Comparison of ENCODE assay signal across 8 cellular contexts in the genomic region with DNA sequence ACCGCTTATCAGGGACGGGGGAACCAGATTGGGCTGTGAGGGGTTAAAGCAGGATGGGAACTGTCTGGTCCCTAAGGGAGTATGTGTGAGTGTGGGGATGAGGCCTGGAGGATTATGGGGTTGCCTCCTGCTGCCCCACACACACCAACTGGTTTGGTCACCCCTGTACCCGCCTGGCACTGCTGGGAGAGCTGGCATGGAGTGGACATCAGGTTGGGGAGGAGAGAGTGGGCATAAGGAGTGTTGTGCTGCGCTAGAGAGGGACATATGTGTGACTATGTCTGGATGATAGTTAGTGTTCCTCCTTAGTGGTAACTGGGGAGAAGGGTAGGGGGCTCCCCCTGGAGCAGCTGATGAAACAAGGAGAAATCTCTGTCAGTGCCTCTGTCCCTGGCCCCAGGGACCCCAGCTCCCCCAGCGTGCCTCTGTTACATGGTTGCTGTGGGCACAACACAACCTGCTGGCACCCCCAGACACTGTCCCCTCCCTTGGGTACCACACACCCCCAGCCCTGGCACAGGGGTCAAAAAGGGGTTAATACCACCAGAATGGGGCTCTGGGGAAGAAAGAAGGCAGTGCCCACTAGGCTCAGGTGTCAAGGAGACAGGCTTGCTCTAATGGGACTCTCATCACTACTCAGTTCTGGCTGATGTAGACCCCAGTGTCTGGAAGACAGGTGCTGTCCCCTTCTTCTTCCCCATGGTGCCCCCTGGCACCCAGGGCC. TPM values are rescaled to one million over a fixed set of nuclear protein-coding genes. Genes with fewer than 3 reads are reported as not detected.
DNase-seq lines count a peak whose midpoint lies in the region; ATAC-seq and TF ChIP-seq lines count a peak whose summit lies in the region.

No MANE protein-coding gene starts in this region.

- no peak for ATAC-seq in SK-N-SH treated with all-trans-retinoic acid at 6 μM for 48 hours
- ATAC-seq in left colon: no peak
- no peak for ATAC-seq in thoracic aorta (ENCODE audit: insufficient number of reproducible peaks, low FRiP score, low read depth)
- no peak for ATAC-seq in GM18505 (IDR thresholded peaks at IDR 0.05; ENCODE audit: unreplicated experiment)

- peaks cover 37% of the 10 kb centered on the region for H3K79me2 ChIP-seq in SK-N-SH (ENCODE audit: insufficient read depth)

- no peaks in the 10 kb centered on the region for H3K27me3 ChIP-seq in SK-N-SH (ENCODE audit: insufficient read depth)
- no peaks in the 10 kb centered on the region for H3K27me3 ChIP-seq in ascending aorta
- H3K27me3 ChIP-seq in thoracic aorta (replicated peaks; ENCODE audit: insufficient read depth): no peaks in the 10 kb centered on the region

- 48% methylated on average over 5 of the region's 5 CpGs for WGBS in SK-N-SH (ENCODE audit: low lambda C conversion rate)

- H3K27ac ChIP-seq in SK-N-SH (ENCODE audit: low read depth in 2 of 2, low read length in 1 of 2) (peak overlapping the region; percentile 72 to 96; a peak in 3 of 4 replicates), ascending aorta (peak overlapping the region; percentile 97 to 98), thoracic aorta (peak overlapping the region; percentile 92 to 99)

- TF ChIP-seq CTCF in SK-N-SH (IDR thresholded peaks at IDR 0.05) (no peak), ascending aorta (IDR thresholded peaks at IDR 0.05) (no peak), thoracic aorta (IDR thresholded peaks at IDR 0.05) (no peak)

- peak overlapping the region; percentile 100 for H3K4me2 ChIP-seq in SK-N-SH

- intact Hi-C loops in ascending aorta (cut with DNase I) (loop anchor here (5.0 kb wide), 3 partner anchors 133 to 958 kb away; partner anchors contain the start of genes ATP8B2 and SLC50A1), left colon (cut with DNase I, micrococcal nuclease) (no loop called here)

- CTCF ChIA-PET in SK-N-SH (lab: Yijun Ruan, JAX): interaction anchor here (0.7 to 14.0 kb wide), 13 partner anchors 10 to 163 kb away, joined by 3 to 640 read pairs (median 5); partner anchors contain the start of genes ADAM15, CKS1B, FLAD1 and LENEP

- no peaks in the 10 kb centered on the region for H3K9me3 ChIP-seq in SK-N-SH
- no peaks in the 10 kb centered on the region for H3K9me3 ChIP-seq in ascending aorta
- H3K9me3 ChIP-seq in thoracic aorta: no peaks in the 10 kb centered on the region

- TF ChIP-seq POLR2A in GM18505 (IDR thresholded peaks at IDR 0.05; ENCODE audit: borderline replicate concordance, extremely low read depth, insufficient read depth, insufficient read length): no peak

- TF ChIP-seq EP300 in SK-N-SH (IDR thresholded peaks at IDR 0.05; ENCODE audit: borderline replicate concordance in 1 of 2, low read depth in 1 of 2, low read length in 1 of 2): no peak

- H3K9ac ChIP-seq in SK-N-SH: peak overlapping the region; percentile 86; the same call in 1 of the 2 replicates

- H3K4me1 ChIP-seq in SK-N-SH (ENCODE audit: control insufficient read depth in 1 of 2, insufficient read depth in 2 of 2, low read depth in 1 of 2, low read length in 1 of 2) (peaks cover 15 to 26% of the 10 kb centered on the region in 2 experiments), ascending aorta (peaks cover 21 to 52% of the 10 kb centered on the region in 2 donors), thoracic aorta (ENCODE audit: control insufficient read depth in 1 of 2, low read depth in 2 of 2) (peaks cover 52 to 57% of the 10 kb centered on the region in 2 donors)

- H3K4me3 ChIP-seq in SK-N-SH (ENCODE audit: low read depth in 2 of 2, low read length in 1 of 2): peak overlapping the region; percentile 79 to 95
- H3K4me3 ChIP-seq in ascending aorta: peak overlapping the region; percentile 92 to 94
- peak overlapping the region; percentile 99 for H3K4me3 ChIP-seq in thoracic aorta

- no peak for DNase-seq in SK-N-SH
- DNase-seq in ascending aorta (ENCODE audit: low spot score in 2 of 2): no peak
- peak; percentile 34 to 48 for DNase-seq in left colon
- no peak for DNase-seq in thoracic aorta (ENCODE audit: low spot score)
- DNase-seq in putamen (ENCODE audit: low spot score): no peak
- no peak for DNase-seq in middle frontal gyrus (ENCODE audit: extremely low spot score, low spot score)

- peaks cover 22% of the 10 kb centered on the region for H3F3A ChIP-seq in SK-N-SH (replicated peaks; ENCODE audit: insufficient read depth)

- no peak for TF ChIP-seq RAD21 in SK-N-SH (IDR thresholded peaks at IDR 0.05; ENCODE audit: low read length)

- peak overlapping the region; percentile 59; the same call in 1 of the 2 replicates for H2AFZ ChIP-seq in SK-N-SH (ENCODE audit: low read depth)

- no peaks in the 10 kb centered on the region for H3K9me2 ChIP-seq in SK-N-SH

- H3K36me3 ChIP-seq in SK-N-SH (replicated peaks in 1 of 2; ENCODE audit: control insufficient read depth in 1 of 2, insufficient read depth in 2 of 2, low read length in 1 of 2) (peaks cover 0 to 5% of the 10 kb centered on the region in 2 experiments), ascending aorta (no peaks in the 10 kb centered on the region), thoracic aorta (no peaks in the 10 kb centered on the region)

- peaks cover 3% of the 10 kb centered on the region; the same call in 1 of the 2 replicates for H4K20me1 ChIP-seq in SK-N-SH (ENCODE audit: insufficient read depth)

- POLR2A ChIA-PET in SK-N-SH (lab: Yijun Ruan, JAX): interaction anchor here (1.3 to 1.7 kb wide), 3 partner anchors 13 to 37 kb away, joined by 4 to 5 read pairs (median 5); no protein-coding TSS in a partner anchor

TF ChIP-seq in SK-N-SH, 30 proteins besides CTCF, POLR2A, EP300 and RAD21 (continues in another document):
- TF ChIP-seq GABPA (IDR thresholded peaks at IDR 0.05; ENCODE audit: low read depth): no peak
- no peak for TF ChIP-seq TAF1 (IDR thresholded peaks at IDR 0.05; ENCODE audit: borderline replicate concordance, low read depth, low read length)
- no peak for TF ChIP-seq RFX5 (IDR thresholded peaks at IDR 0.05; ENCODE audit: low read length)
- TF ChIP-seq, protein P1, sequence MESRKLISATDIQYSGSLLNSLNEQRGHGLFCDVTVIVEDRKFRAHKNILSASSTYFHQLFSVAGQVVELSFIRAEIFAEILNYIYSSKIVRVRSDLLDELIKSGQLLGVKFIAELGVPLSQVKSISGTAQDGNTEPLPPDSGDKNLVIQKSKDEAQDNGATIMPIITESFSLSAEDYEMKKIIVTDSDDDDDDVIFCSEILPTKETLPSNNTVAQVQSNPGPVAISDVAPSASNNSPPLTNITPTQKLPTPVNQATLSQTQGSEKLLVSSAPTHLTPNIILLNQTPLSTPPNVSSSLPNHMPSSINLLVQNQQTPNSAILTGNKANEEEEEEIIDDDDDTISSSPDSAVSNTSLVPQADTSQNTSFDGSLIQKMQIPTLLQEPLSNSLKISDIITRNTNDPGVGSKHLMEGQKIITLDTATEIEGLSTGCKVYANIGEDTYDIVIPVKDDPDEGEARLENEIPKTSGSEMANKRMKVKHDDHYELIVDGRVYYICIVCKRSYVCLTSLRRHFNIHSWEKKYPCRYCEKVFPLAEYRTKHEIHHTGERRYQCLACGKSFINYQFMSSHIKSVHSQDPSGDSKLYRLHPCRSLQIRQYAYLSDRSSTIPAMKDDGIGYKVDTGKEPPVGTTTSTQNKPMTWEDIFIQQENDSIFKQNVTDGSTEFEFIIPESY (IDR thresholded peaks at IDR 0.05; ENCODE audit: borderline replicate concordance, low read depth): no peak

TF ChIP-seq in SK-N-SH treated with all-trans-retinoic acid at 6 μM for 48 hours, 23 proteins besides CTCF, POLR2A, EP300 and RAD21:
- TF ChIP-seq SNAI2 (CRISPR knock-in tag; IDR thresholded peaks at IDR 0.05): no peak
- no peak for TF ChIP-seq ISL1 (CRISPR knock-in tag; IDR thresholded peaks at IDR 0.05)
- TF ChIP-seq GLIS3 (CRISPR knock-in tag; IDR thresholded peaks at IDR 0.05): no peak
- TF ChIP-seq PATZ1 (CRISPR knock-in tag; IDR thresholded peaks at IDR 0.05; ENCODE audit: borderline replicate concordance): no peak

RNA-seq across cellular contexts. Expression of gene ZBTB7B, which starts 1.9 kb away (rescaled TPM):
- polyA plus RNA-seq in SK-N-SH (2012; rRNA removed): 15.7 and 22.1 TPM in 2 replicates
- polyA plus RNA-seq in SK-N-SH (2012; cell fraction: cytosol; rRNA removed): 5.6 and 9.5 TPM in 2 replicates
- 51.6 and 52.3 TPM in 2 replicates for polyA plus RNA-seq in SK-N-SH (2012; cell fraction: nucleus; rRNA removed)
- 83.1 TPM for total RNA-seq in ascending aorta
- total RNA-seq in left colon: 100 to 1,000 TPM; 248 to 326 TPM
- 10 to 100 TPM; 35.3 to 66.3 TPM for total RNA-seq in thoracic aorta

RNA-seq across cellular contexts. Expression of gene LENEP, which starts 11.1 kb away (rescaled TPM):
- polyA plus RNA-seq in SK-N-SH (2012; rRNA removed): 0.26 TPM in 1 of 2 replicates, not detected in the other
- not detected in 2 replicates for polyA plus RNA-seq in SK-N-SH (2012; cell fraction: cytosol; rRNA removed)
- polyA plus RNA-seq in SK-N-SH (2012; cell fraction: nucleus; rRNA removed): 0.13 and 0.40 TPM in 2 replicates
- total RNA-seq in ascending aorta (not detected), left colon (under 1 TPM in 1 of 2 donors, not detected in 1; 0.52 TPM), thoracic aorta (not detected)

RNA-seq across cellular contexts. Expression of gene FLAD1, which starts 21.4 kb away (rescaled TPM):
- polyA plus RNA-seq in SK-N-SH (2012; rRNA removed): 50.8 and 56.2 TPM in 2 replicates
- 21.8 and 32.1 TPM in 2 replicates for polyA plus RNA-seq in SK-N-SH (2012; cell fraction: cytosol; rRNA removed)
- polyA plus RNA-seq in SK-N-SH (2012; cell fraction: nucleus; rRNA removed): 130 and 147 TPM in 2 replicates
- total RNA-seq in ascending aorta (31.2 TPM), left colon (10 to 100 TPM; 32.8 to 43.7 TPM), thoracic aorta (10 to 100 TPM; 23.8 to 27.2 TPM)

RNA-seq across cellular contexts. Expression of gene DCST2, which starts 29.1 kb away (rescaled TPM):
- polyA plus RNA-seq in SK-N-SH (2012; rRNA removed): 0.76 and 1.1 TPM in 2 replicates
- polyA plus RNA-seq in SK-N-SH (2012; cell fraction: cytosol; rRNA removed): 0.13 and 0.31 TPM in 2 replicates
- 8.7 and 9.6 TPM in 2 replicates for polyA plus RNA-seq in SK-N-SH (2012; cell fraction: nucleus; rRNA removed)
- 0.64 TPM for total RNA-seq in ascending aorta
- total RNA-seq in left colon: 1 to 10 TPM; 1.5 to 3.6 TPM
- under 1 TPM in 1 of 2 donors, not detected in 1; 0.42 TPM for total RNA-seq in thoracic aorta

RNA-seq across cellular contexts. Expression of gene DCST1, which starts 29.1 kb away (rescaled TPM):
- polyA plus RNA-seq in SK-N-SH (2012; rRNA removed): not detected in 2 replicates
- polyA plus RNA-seq in SK-N-SH (2012; cell fraction: cytosol; rRNA removed): not detected in 2 replicates
- 0.06 and 0.16 TPM in 2 replicates for polyA plus RNA-seq in SK-N-SH (2012; cell fraction: nucleus; rRNA removed)
- total RNA-seq in ascending aorta: not detected
- under 1 TPM in 1 of 2 donors, not detected in 1; 0.21 TPM for total RNA-seq in left colon
- total RNA-seq in thoracic aorta: not detected

Comparison
In these comparisons a context has a peak if more than half of its experiments do, and no peak if none do; other contexts are left out.
1. DNase-seq: peak in left colon (2 of 2); none in SK-N-SH (single experiment), ascending aorta (0 of 2), thoracic aorta (single experiment), putamen (single experiment) and middle frontal gyrus (single experiment).
2. Peak in every context shown above with its lines, with median percentiles within 50 percentile points of each other: H3K27ac ChIP-seq and H3K4me3 ChIP-seq.